In genomic region chr17:17447264-17447663, GRCh38 we compare ENCODE assay signal across 29 cellular contexts. TPM values are rescaled to one million over a fixed set of nuclear protein-coding genes. Genes with fewer than 3 reads are reported as not detected.
DNase-seq lines count a peak whose midpoint lies in the region; ATAC-seq and TF ChIP-seq lines count a peak whose summit lies in the region.
"Had no signal": no experiment of that assay in that cellular context is flagged by ENCODE, and none has a peak within 500 bp of the region (broad histone marks: within the 10 kb centered on the region; RNA-seq: fewer than 3 reads in every experiment).

No MANE protein-coding gene starts in this region.

- ATAC-seq in lower lobe of right lung (no peak), HG03378 (IDR thresholded peaks at IDR 0.05; ENCODE audit: unreplicated experiment) (no peak), HG02623 (IDR thresholded peaks at IDR 0.05; ENCODE audit: unreplicated experiment) (no peak)
- no peak for ATAC-seq in activated naive CD8-positive, alpha-beta T cell treated with anti-CD3 and anti-CD28 coated beads, Interleukin-2, amount 50 U/mL, for 24 hours
- ATAC-seq: mucosa of descending colon, WTC11 had no signal

- peak; percentile 82 for DNase-seq in G401 (ENCODE audit: low spot score)
- DNase-seq in cerebellum (ENCODE audit: low spot score): peak; percentile 72
- DNase-seq in lower lobe of right lung: no peak
- DNase-seq in thyroid gland: peak; percentile 62 to 69
- DNase-seq in activated naive CD8-positive, alpha-beta T cell treated with anti-CD3 and anti-CD28 coated beads, Interleukin-2, amount 50 U/mL, for 24 hours: no peak
- DNase-seq: activated CD4-positive, alpha-beta T cell treated with anti-CD3 and anti-CD28 coated beads, Interleukin-2, amount 10 ng/mL, durations not matched to agents 24 days and 14 days; activated effector memory CD4-positive, alpha-beta T cell treated with Interleukin-2 at 50 U/mL for 16 hours; anterior cingulate cortex; COR-L47; DMS79; effector CD8-positive, alpha-beta T cell; glutamatergic neuron; mucosa of descending colon; NCI-H1048; NCI-H187; NCI-H446 treated with DMSO at 0.1 percent for 48 hours; stimulated activated naive CD4-positive, alpha-beta T cell; T1000 had no signal

- no peak overlapping the region for H3K4me3 ChIP-seq in lower lobe of right lung
- no peak overlapping the region for H3K4me3 ChIP-seq in thyroid gland (replicated peaks in 1 of 3)
- H3K4me3 ChIP-seq: cardiac muscle cell, coronary artery, lung, mucosa of descending colon, SJSA1, thoracic aorta had no signal

- TF ChIP-seq CTCF in lower lobe of right lung (IDR thresholded peaks at IDR 0.05) (no peak), thyroid gland (IDR thresholded peaks at IDR 0.05) (no peak)

- in situ Hi-C loops in G401 (cut with HindIII; ENCODE audit: low sequenced_read_pairs): no loop called here

- 62 to 66% methylated on average over 5 of the region's 5 CpGs for WGBS in thyroid gland, 2 donors

- intact Hi-C loops in lower lobe of right lung (cut with DNase I) (no loop called here), thyroid gland (cut with DNase I) (no loop called here)

- no peak overlapping the region for H3K4me3 Mint-ChIP-seq in activated naive CD8-positive, alpha-beta T cell treated with anti-CD3 and anti-CD28 coated beads, Interleukin-2, amount 50 U/mL, for 24 hours
- H3K4me3 Mint-ChIP-seq: activated CD4-positive, alpha-beta T cell treated with anti-CD3 and anti-CD28 coated beads, Interleukin-2, amount 10 ng/mL, durations not matched to agents 24 days and 14 days; activated naive CD8-positive, alpha-beta T cell; natural killer cell treated with Interleukin-12 subunit alpha and Interleukin-12 subunit beta and Interleukin-15 and Interleukin-18, amount 100 ng/mL, for 72 hours; WTC11 had no signal

- TF ChIP-seq POLR2A in thyroid gland (IDR thresholded peaks at IDR 0.05): no peak

- H3K4me1 Mint-ChIP-seq in activated naive CD8-positive, alpha-beta T cell treated with anti-CD3 and anti-CD28 coated beads, Interleukin-2, amount 50 U/mL, for 24 hours: no peaks in the 10 kb centered on the region
- H3K4me1 Mint-ChIP-seq: activated CD4-positive, alpha-beta T cell treated with anti-CD3 and anti-CD28 coated beads, Interleukin-2, amount 10 ng/mL, durations not matched to agents 24 days and 14 days had no signal

- H3K9me3 Mint-ChIP-seq in activated naive CD8-positive, alpha-beta T cell treated with anti-CD3 and anti-CD28 coated beads, Interleukin-2, amount 50 U/mL, for 24 hours: no peaks in the 10 kb centered on the region
- H3K9me3 Mint-ChIP-seq: activated CD4-positive, alpha-beta T cell treated with anti-CD3 and anti-CD28 coated beads, Interleukin-2, amount 10 ng/mL, durations not matched to agents 24 days and 14 days; natural killer cell treated with Interleukin-12 subunit alpha and Interleukin-12 subunit beta and Interleukin-15 and Interleukin-18, amount 100 ng/mL, for 72 hours had no signal

- H3K27me3 Mint-ChIP-seq in activated naive CD8-positive, alpha-beta T cell treated with anti-CD3 and anti-CD28 coated beads, Interleukin-2, amount 50 U/mL, for 24 hours: no peaks in the 10 kb centered on the region
- H3K27me3 Mint-ChIP-seq: activated naive CD8-positive, alpha-beta T cell had no signal

- no peak overlapping the region for H3K27ac Mint-ChIP-seq in activated naive CD8-positive, alpha-beta T cell treated with anti-CD3 and anti-CD28 coated beads, Interleukin-2, amount 50 U/mL, for 24 hours
- H3K27ac Mint-ChIP-seq: activated CD4-positive, alpha-beta T cell treated with anti-CD3 and anti-CD28 coated beads, Interleukin-2, amount 10 ng/mL, durations not matched to agents 24 days and 14 days; activated naive CD8-positive, alpha-beta T cell; natural killer cell treated with Interleukin-12 subunit alpha and Interleukin-12 subunit beta and Interleukin-15 and Interleukin-18, amount 100 ng/mL, for 72 hours; WTC11 had no signal

- H3K4me1 ChIP-seq in lower lobe of right lung (peaks cover 22% of the 10 kb centered on the region), thyroid gland (peaks cover 42 to 70% of the 10 kb centered on the region in 2 donors)

- no peaks in the 10 kb centered on the region for H3K36me3 Mint-ChIP-seq in activated naive CD8-positive, alpha-beta T cell treated with anti-CD3 and anti-CD28 coated beads, Interleukin-2, amount 50 U/mL, for 24 hours (ENCODE audit: low read depth)
- H3K36me3 Mint-ChIP-seq: activated naive CD8-positive, alpha-beta T cell; natural killer cell treated with Interleukin-12 subunit alpha and Interleukin-12 subunit beta and Interleukin-15 and Interleukin-18, amount 100 ng/mL, for 72 hours had no signal

- no peaks in the 10 kb centered on the region for H3K36me3 ChIP-seq in lower lobe of right lung
- H3K36me3 ChIP-seq in thyroid gland: no peaks in the 10 kb centered on the region
- H3K36me3 ChIP-seq: cardiac muscle cell, SJSA1, thoracic aorta had no signal

- no peaks in the 10 kb centered on the region for H3K9me3 ChIP-seq in lower lobe of right lung
- no peaks in the 10 kb centered on the region for H3K9me3 ChIP-seq in thyroid gland
- H3K9me3 ChIP-seq: mucosa of descending colon, SJSA1, thoracic aorta had no signal

- H3K27ac ChIP-seq in lower lobe of right lung (peak overlapping the region; percentile 7), thyroid gland (peak overlapping the region; percentile 85 to 91 (median 88))
- H3K27ac ChIP-seq: cardiac muscle cell, coronary artery, RWPE1, thoracic aorta had no signal

- no peaks in the 10 kb centered on the region for H3K27me3 ChIP-seq in lower lobe of right lung (ENCODE audit: low read depth)
- H3K27me3 ChIP-seq in thyroid gland: no peaks in the 10 kb centered on the region
- H3K27me3 ChIP-seq: cardiac muscle cell, SJSA1 had no signal

RNA-seq across cellular contexts. Expression of gene MED9, which starts 29.5 kb away (rescaled TPM):
- 16.4 and 21.1 TPM in 2 replicates for total RNA-seq in G401 (2014; rRNA removed; shearing (Covaris generic))
- total RNA-seq in cerebellum: 16.2 TPM
- total RNA-seq in lower lobe of right lung: 14.5 TPM
- 10 to 100 TPM; 27.9 to 35.4 (median 30.8) TPM for total RNA-seq in thyroid gland

RNA-seq across cellular contexts. Expression of gene RASD1, which starts 48.9 kb away (rescaled TPM):
- total RNA-seq in G401 (2014; rRNA removed; shearing (Covaris generic)): not detected in 2 replicates
- total RNA-seq in cerebellum (10.1 TPM), lower lobe of right lung (24.6 TPM), thyroid gland (100 to 1,000 TPM; 114 to 149 (median 141) TPM)

Comparison
In these comparisons a context has a peak if more than half of its experiments do, and no peak if none do; other contexts are left out.
1. DNase-seq: peak in G401 (single experiment), cerebellum (single experiment) and thyroid gland (2 of 2); none in lower lobe of right lung (single experiment) and activated naive CD8-positive, alpha-beta T cell treated with anti-CD3 and anti-CD28 coated beads, Interleukin-2, amount 50 U/mL, for 24 hours (single experiment).
2. RNA of gene RASD1, which starts 48.9 kb away (total RNA-seq): 114 to 149 TPM in thyroid gland, 24.6 TPM in lower lobe of right lung (single experiment) and 10.1 TPM in cerebellum (single experiment); not detected in G401; every median in the first group is over 10 times any median in the second.